In the genomic region with DNA sequence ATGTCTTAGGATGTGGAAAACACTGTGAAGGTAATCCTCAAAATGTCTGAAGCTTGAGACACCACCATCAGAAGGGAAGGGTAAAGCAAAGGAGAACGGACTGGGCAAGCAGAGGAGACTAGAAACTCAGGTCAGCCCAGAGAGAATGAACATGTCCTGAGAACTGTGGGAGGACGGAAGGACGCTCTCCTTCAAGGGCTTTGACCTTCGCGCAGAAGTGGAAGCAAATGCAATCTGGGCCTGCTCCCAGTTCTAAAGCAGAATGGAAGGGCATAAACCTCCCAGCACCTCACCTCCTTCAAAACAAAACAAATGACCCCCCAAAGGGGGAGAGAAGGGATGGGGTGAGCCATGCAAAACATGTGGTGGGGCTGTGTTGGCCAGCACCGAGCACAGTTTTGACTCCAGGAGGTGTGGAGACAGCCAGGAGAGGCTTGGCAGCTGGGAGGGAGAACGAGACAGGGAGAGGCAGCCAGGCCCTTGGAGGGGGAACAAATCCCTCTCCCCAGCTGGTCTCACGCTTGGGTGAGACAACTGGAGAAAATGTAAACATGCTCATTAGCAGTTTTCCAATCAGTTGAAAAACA, we compare ENCODE assay signal across 24 cellular contexts.
"Had no signal": no experiment of that assay in that cellular context is flagged by ENCODE, and none has a peak within 500 bp of the region (broad histone marks: within the 10 kb centered on the region; RNA-seq: fewer than 3 reads in every experiment).

No MANE protein-coding gene starts in this region.

- H3K36me3 Mint-ChIP-seq: activated naive CD4-positive, alpha-beta T cell treated with anti-CD3 and anti-CD28 coated beads, Interleukin-2, amount 50 U/mL, for 72 hours; naive thymus-derived CD4-positive, alpha-beta T cell; T-cell had no signal

- H3K4me1 Mint-ChIP-seq: activated CD4-positive, alpha-beta T cell treated with anti-CD3 and anti-CD28 coated beads, Interleukin-2, amount 10 ng/mL, durations not matched to agents 7 days and 5 days; activated T-helper 17 cell treated with anti-CD3 and anti-CD28 coated beads, Interleukin-2, amount 50 U/mL, for 72 hours; central memory CD8-positive, alpha-beta T cell; T-cell had no signal

- H3K27me3 Mint-ChIP-seq: central memory CD8-positive, alpha-beta T cell; effector memory CD8-positive, alpha-beta T cell had no signal

- DNase-seq: activated CD4-positive, alpha-beta T cell treated with anti-CD3 and anti-CD28 coated beads, Interleukin-2, amount 10 ng/mL, durations not matched to agents 7 days and 5 days; activated CD4-positive, CD25-positive, alpha-beta regulatory T cell treated with anti-CD3 and anti-CD28 coated beads, Interleukin-2, amount 50 U/mL, for 72 hours; activated CD8-positive, alpha-beta T cell treated with anti-CD3 and anti-CD28 coated beads, Interleukin-2, amount 10 ng/mL, durations not matched to agents 7 days and 5 days; brain microvascular endothelial cell; effector memory CD8-positive, alpha-beta T cell; foreskin melanocyte; hypothalamus; naive thymus-derived CD4-positive, alpha-beta T cell; pancreas; right lobe of liver; spleen; stimulated activated CD4-positive, alpha-beta T cell treated with anti-CD3 and anti-CD28 coated beads, Interleukin-4, amount 100 ng/mL, for 1 hour; stimulated activated naive CD4-positive, alpha-beta T cell; T-cell; upper lobe of left lung; WERI-Rb-1 had no signal

- H3K9me3 ChIP-seq: ascending aorta, neutrophil, pancreas, right lobe of liver, spleen, thoracic aorta, upper lobe of left lung had no signal

- H3K27ac Mint-ChIP-seq: activated CD4-positive, alpha-beta T cell treated with anti-CD3 and anti-CD28 coated beads, Interleukin-2, amount 10 ng/mL, durations not matched to agents 7 days and 5 days; activated CD8-positive, alpha-beta T cell treated with anti-CD3 and anti-CD28 coated beads, Interleukin-2, amount 10 ng/mL, durations not matched to agents 7 days and 5 days; activated naive CD4-positive, alpha-beta T cell treated with anti-CD3 and anti-CD28 coated beads, Interleukin-2, amount 50 U/mL, for 72 hours; activated T-helper 17 cell treated with anti-CD3 and anti-CD28 coated beads, Interleukin-2, amount 50 U/mL, for 72 hours; effector memory CD8-positive, alpha-beta T cell; naive thymus-derived CD4-positive, alpha-beta T cell; T-cell; T-helper 2 cell treated with Interferon-gamma antibody and Interleukin-4, amounts not matched to agents 5 μg/mL and 100 μg/mL, for 36 hours had no signal

- H3K27ac ChIP-seq: ascending aorta, brain microvascular endothelial cell, neutrophil, pancreas, right lobe of liver, spleen, thoracic aorta, upper lobe of left lung, WERI-Rb-1 had no signal

- H3K27me3 ChIP-seq: ascending aorta, brain microvascular endothelial cell, neutrophil, pancreas, right lobe of liver, spleen, upper lobe of left lung had no signal

- H3K9me3 Mint-ChIP-seq: activated CD4-positive, alpha-beta T cell treated with anti-CD3 and anti-CD28 coated beads, Interleukin-2, amount 10 ng/mL, durations not matched to agents 7 days and 5 days; T-cell; T-helper 2 cell treated with Interferon-gamma antibody and Interleukin-4, amounts not matched to agents 5 μg/mL and 100 μg/mL, for 36 hours had no signal

- H3K4me3 Mint-ChIP-seq: activated CD4-positive, alpha-beta T cell treated with anti-CD3 and anti-CD28 coated beads, Interleukin-2, amount 10 ng/mL, durations not matched to agents 7 days and 5 days; activated CD8-positive, alpha-beta T cell treated with anti-CD3 and anti-CD28 coated beads, Interleukin-2, amount 10 ng/mL, durations not matched to agents 7 days and 5 days; activated T-helper 17 cell treated with anti-CD3 and anti-CD28 coated beads, Interleukin-2, amount 50 U/mL, for 72 hours; central memory CD8-positive, alpha-beta T cell; effector memory CD8-positive, alpha-beta T cell; naive thymus-derived CD4-positive, alpha-beta T cell; T-cell; T-helper 2 cell treated with Interferon-gamma antibody and Interleukin-4, amounts not matched to agents 5 μg/mL and 100 μg/mL, for 36 hours had no signal

- ATAC-seq: activated CD8-positive, alpha-beta T cell treated with anti-CD3 and anti-CD28 coated beads, Interleukin-2, amount 10 ng/mL, durations not matched to agents 7 days and 5 days; activated naive CD4-positive, alpha-beta T cell treated with anti-CD3 and anti-CD28 coated beads, Interleukin-2, amount 50 U/mL, for 72 hours; activated T-helper 17 cell treated with anti-CD3 and anti-CD28 coated beads, Interleukin-2, amount 50 U/mL, for 72 hours; effector memory CD8-positive, alpha-beta T cell; esophagus mucosa; naive thymus-derived CD4-positive, alpha-beta T cell; pancreas; right lobe of liver; T-cell had no signal

- H3K36me3 ChIP-seq: ascending aorta, brain microvascular endothelial cell, neutrophil, pancreas, right lobe of liver, spleen, thoracic aorta, upper lobe of left lung, WERI-Rb-1 had no signal

- H3K4me3 ChIP-seq: ascending aorta, pancreas, right lobe of liver, spleen, thoracic aorta, upper lobe of left lung had no signal

- H3K4me1 ChIP-seq: ascending aorta, pancreas, right lobe of liver, spleen, upper lobe of left lung had no signal
